8 cellular contexts compared by ENCODE assay signal in genomic region chr6:90285611-90286381, GRCh38. TPM values are rescaled to one million over a fixed set of nuclear protein-coding genes. Genes with fewer than 3 reads are reported as not detected.
DNase-seq lines count a peak whose midpoint lies in the region; ATAC-seq and TF ChIP-seq lines count a peak whose summit lies in the region.

No MANE protein-coding gene starts in this region.

- DNase-seq in DMS79 treated with DMSO at 0.1 percent for 48 hours (lab: John Stamatoyannopoulos, UW) = peak; percentile 86
- peak; percentile 81 for DNase-seq in HPDE6-E6E7 (ENCODE audit: extremely low spot score)
- peak in 54 of 56 donors; percentile 7 to 91 (median 60) for DNase-seq in amygdala (lab: John Stamatoyannopoulos, UW)
- peak; percentile 85 for DNase-seq in left cardiac atrium
- DNase-seq in prostate gland (ENCODE audit: low spot score) = peak; percentile 40
- no peak for DNase-seq in NCI-H1930 (lab: John Stamatoyannopoulos, UW)

- 27% methylated on average over 9 of the region's 9 CpGs for WGBS in prostate gland

- no peaks in the 10 kb centered on the region for H3K9me3 ChIP-seq in prostate gland

- no peak overlapping the region for H3K4me3 ChIP-seq in prostate gland

- no peaks in the 10 kb centered on the region for H3K36me3 ChIP-seq in prostate gland

- no peak for TF ChIP-seq CTCF in prostate gland (IDR thresholded peaks at IDR 0.05)

- H3K4me1 ChIP-seq in prostate gland (replicated peaks) = no peaks in the 10 kb centered on the region

- TF ChIP-seq POLR2A in Raji (IDR thresholded peaks at IDR 0.05; ENCODE audit: insufficient read depth, low read depth, low read length) = peak; percentile 45; the same call in 1 of the 2 replicates
- no peak for TF ChIP-seq POLR2A in prostate gland (IDR thresholded peaks at IDR 0.05)

- no peak overlapping the region for H3K27ac ChIP-seq in prostate gland

- ATAC-seq in GM21515 (IDR thresholded peaks at IDR 0.05; ENCODE audit: unreplicated experiment) (peak; percentile 69), left cardiac atrium (peak; percentile 99)

- intact Hi-C loops in left cardiac atrium (cut with DNase I) = loop anchor here in 1 of 2 donors (5.0 to 10.0 kb wide), 2 partner anchors 112 to 189 kb away; no protein-coding TSS in a partner anchor
- intact Hi-C loops in prostate gland (cut with DNase I) = no loop called here

- H3K27me3 ChIP-seq in prostate gland (replicated peaks; ENCODE audit: insufficient read depth) = no peaks in the 10 kb centered on the region

RNA-seq across cellular contexts. Expression of gene BACH2, which starts 10.8 kb away (rescaled TPM):
- 1 to 10 TPM; 2.0 to 2.5 TPM for total RNA-seq in left cardiac atrium
- total RNA-seq in prostate gland = 1 to 10 TPM; 5.2 to 5.7 TPM

Comparison
In these comparisons a context has a peak if more than half of its experiments do, and no peak if none do; other contexts are left out.
1. DNase-seq: peak in DMS79 treated with DMSO at 0.1 percent for 48 hours (single experiment), HPDE6-E6E7 (single experiment), amygdala (54 of 56), left cardiac atrium (single experiment) and prostate gland (single experiment); none in NCI-H1930 (0 of 2).